ENCODE assay signal across 14 cellular contexts in genomic region chr13:99065250-99066015, GRCh38.
A peak's percentile ranks its signal among the peaks of the same experiment; 100 is the strongest.
DNase-seq lines count a peak whose midpoint lies in the region; ATAC-seq and TF ChIP-seq lines count a peak whose summit lies in the region.
"Had no signal": no experiment of that assay in that cellular context is flagged by ENCODE, and none has a peak within 500 bp of the region (broad histone marks: within the 10 kb centered on the region; RNA-seq: fewer than 3 reads in every experiment).

No MANE protein-coding gene starts in this region.

- POLR2A ChIA-PET in MCF 10A (lab: Yijun Ruan, JAX) = interaction anchor here (0.7 to 7.1 kb wide), 10 partner anchors 9 to 1028 kb away, joined by 3 to 28 read pairs (median 11); no protein-coding TSS in a partner anchor

- DNase-seq in MCF 10A (ENCODE audit: unreplicated experiment) (peak; percentile 61), breast epithelium (ENCODE audit: low spot score in 2 of 2) (no peak), WERI-Rb-1 (peak; percentile 80), esophagus muscularis mucosa (ENCODE audit: extremely low spot score) (no peak), upper lobe of left lung (no peak), NCI-H2196 treated with DMSO at 0.1 percent for 48 hours (lab: John Stamatoyannopoulos, UW; ENCODE audit: unreplicated experiment) (no peak), midbrain (lab: John Stamatoyannopoulos, UW) (no peak), NCI-H1436 treated with DMSO at 0.1 percent for 48 hours (lab: John Stamatoyannopoulos, UW) (no peak)
- DNase-seq: activated CD4-positive, CD25-positive, alpha-beta regulatory T cell; effector CD4-positive, alpha-beta T cell; Karpas-422; NCI-H446 treated with DMSO at 0.1 percent for 48 hours; pancreas had no signal

- H3K4me3 Mint-ChIP-seq in MCF 10A (ENCODE audit: unreplicated experiment) = no peak overlapping the region

- no peak for TF ChIP-seq CTCF in MCF 10A (IDR thresholded peaks at IDR 0.05; ENCODE audit: unreplicated experiment)
- TF ChIP-seq CTCF in breast epithelium (IDR thresholded peaks at IDR 0.05) = no peak
- no peak for TF ChIP-seq CTCF in WERI-Rb-1 (IDR thresholded peaks at IDR 0.05; ENCODE audit: low read depth, low read length)
- TF ChIP-seq CTCF in esophagus muscularis mucosa (IDR thresholded peaks at IDR 0.05) = no peak
- no peak for TF ChIP-seq CTCF in upper lobe of left lung (IDR thresholded peaks at IDR 0.05)

- H3K27me3 ChIP-seq in breast epithelium (no peaks in the 10 kb centered on the region), WERI-Rb-1 (ENCODE audit: insufficient read depth, low read depth, severe bottlenecking) (no peaks in the 10 kb centered on the region), esophagus muscularis mucosa (no peaks in the 10 kb centered on the region), upper lobe of left lung (no peaks in the 10 kb centered on the region)
- H3K27me3 ChIP-seq: pancreas had no signal

- no peak for TF ChIP-seq POLR2A in breast epithelium (IDR thresholded peaks at IDR 0.05)
- TF ChIP-seq POLR2A in esophagus muscularis mucosa (IDR thresholded peaks at IDR 0.05; ENCODE audit: low read depth) = no peak
- no peak for TF ChIP-seq POLR2A in upper lobe of left lung (IDR thresholded peaks at IDR 0.05)

- intact Hi-C loops in MCF 10A (cut with micrococcal nuclease) (no loop called here), breast epithelium (cut with DNase I; ENCODE audit: low total_unique reads) (no loop called here), esophagus muscularis mucosa (cut with DNase I) (no loop called here)

- no peaks in the 10 kb centered on the region for H3K36me3 ChIP-seq in breast epithelium
- H3K36me3 ChIP-seq in WERI-Rb-1 = peaks cover 3% of the 10 kb centered on the region
- no peaks in the 10 kb centered on the region for H3K36me3 ChIP-seq in esophagus muscularis mucosa
- H3K36me3 ChIP-seq in upper lobe of left lung = no peaks in the 10 kb centered on the region
- H3K36me3 ChIP-seq: pancreas had no signal

- H3K4me1 ChIP-seq in breast epithelium = no peaks in the 10 kb centered on the region
- peaks cover 25 to 100% (median 97%) of the 10 kb centered on the region in 4 donors for H3K4me1 ChIP-seq in esophagus muscularis mucosa
- peaks cover 0 to 25% (median 15%) of the 10 kb centered on the region in 4 donors for H3K4me1 ChIP-seq in upper lobe of left lung

- H3K27me3 Mint-ChIP-seq in MCF 10A (ENCODE audit: insufficient read depth, unreplicated experiment) = no peaks in the 10 kb centered on the region

- H3K27ac ChIP-seq in breast epithelium = no peak overlapping the region
- H3K27ac ChIP-seq in WERI-Rb-1 = peak overlapping the region; percentile 76
- H3K27ac ChIP-seq in esophagus muscularis mucosa (replicated peaks in 1 of 4) = peak overlapping the region; percentile 75 to 83 (median 80)
- H3K27ac ChIP-seq in upper lobe of left lung = peak overlapping the region in 3 of 4 donors; percentile 26 to 40 (median 37)
- H3K27ac ChIP-seq: HL-60, pancreas had no signal

- H3K4me1 Mint-ChIP-seq in MCF 10A (ENCODE audit: insufficient read depth, unreplicated experiment) = peaks cover 53% of the 10 kb centered on the region

- H3K27ac Mint-ChIP-seq in MCF 10A (ENCODE audit: low read depth, unreplicated experiment) = peak overlapping the region; percentile 11

- no TSS peak for BruUV-seq in MCF 10A (replicated peaks; lab: Mats Ljungman, UMichigan)

- no peak for ATAC-seq in upper lobe of left lung (ENCODE audit: low FRiP score in 2 of 2)

- H3K9me3 ChIP-seq in breast epithelium (no peaks in the 10 kb centered on the region), WERI-Rb-1 (ENCODE audit: severe bottlenecking) (no peaks in the 10 kb centered on the region), esophagus muscularis mucosa (no peaks in the 10 kb centered on the region), upper lobe of left lung (no peaks in the 10 kb centered on the region)
- H3K9me3 ChIP-seq: pancreas had no signal

- peaks cover 6% of the 10 kb centered on the region for H3K36me3 Mint-ChIP-seq in MCF 10A (ENCODE audit: insufficient read depth, unreplicated experiment)

- CTCF ChIA-PET in MCF 10A (lab: Yijun Ruan, JAX) = interaction anchor here (0.6 to 2.2 kb wide), 3 partner anchors 9 to 17 kb away, joined by 3 to 11 read pairs (median 3); no protein-coding TSS in a partner anchor

- no peak overlapping the region for H3K4me3 ChIP-seq in breast epithelium
- H3K4me3 ChIP-seq in WERI-Rb-1 (ENCODE audit: low read depth, low read length) = peak overlapping the region; percentile 14
- H3K4me3 ChIP-seq in esophagus muscularis mucosa = no peak overlapping the region
- no peak overlapping the region for H3K4me3 ChIP-seq in upper lobe of left lung
- H3K4me3 ChIP-seq: pancreas had no signal

- peaks cover 17% of the 10 kb centered on the region for H3K9me3 Mint-ChIP-seq in MCF 10A (ENCODE audit: unreplicated experiment)

- no peak for TF ChIP-seq EP300 in esophagus muscularis mucosa (IDR thresholded peaks at IDR 0.05)
- no peak for TF ChIP-seq EP300 in upper lobe of left lung (IDR thresholded peaks at IDR 0.05)

- WGBS in esophagus muscularis mucosa = 89% methylated on average over 7 of the region's 7 CpGs
- WGBS in upper lobe of left lung, 2 donors = 90% methylated on average over 7 of the region's 7 CpGs

Comparison
In these comparisons a context has a peak if more than half of its experiments do, and no peak if none do; other contexts are left out.
1. DNase-seq: peak in MCF 10A (single experiment) and WERI-Rb-1 (single experiment); none in breast epithelium (0 of 2), esophagus muscularis mucosa (single experiment), upper lobe of left lung (0 of 2), NCI-H2196 treated with DMSO at 0.1 percent for 48 hours (single experiment), midbrain (single experiment) and NCI-H1436 treated with DMSO at 0.1 percent for 48 hours (single experiment).
2. H3K27ac ChIP-seq: peak in WERI-Rb-1 (single experiment), esophagus muscularis mucosa (4 of 4) and upper lobe of left lung (3 of 4); none in breast epithelium (0 of 2).